ENCODE assay signal across 7 cellular contexts in the genomic region with DNA sequence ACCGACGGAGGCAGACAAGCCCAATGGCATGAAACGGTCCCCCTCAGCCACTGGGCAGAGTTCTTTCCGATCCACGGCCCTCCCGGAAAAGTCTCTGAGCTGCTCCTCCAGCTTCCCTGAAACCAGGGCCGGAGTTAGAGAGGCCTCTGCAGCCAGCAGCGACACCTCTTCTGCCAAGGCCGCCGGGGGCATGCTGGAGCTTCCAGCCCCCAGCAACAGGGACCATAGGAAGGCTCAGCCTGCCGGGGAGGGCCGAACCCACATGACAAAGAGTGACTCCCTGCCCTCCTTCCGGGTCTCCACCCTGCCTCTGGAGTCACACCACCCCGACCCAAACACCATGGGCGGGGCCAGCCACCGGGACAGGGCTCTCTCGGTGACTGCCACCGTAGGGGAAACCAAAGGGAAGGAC. TPM values are rescaled to one million over a fixed set of nuclear protein-coding genes. Genes with fewer than 3 reads are reported as not detected.
DNase-seq lines count a peak whose midpoint lies in the region; ATAC-seq and TF ChIP-seq lines count a peak whose summit lies in the region.

No MANE protein-coding gene starts in this region.

- H3K27ac ChIP-seq in KMS-11 (no peak overlapping the region), spleen (peak overlapping the region; percentile 86 to 94 (median 90))

- TF ChIP-seq CTCF in KMS-11 (conservative IDR thresholded peaks at IDR 0.05; ENCODE audit: low read depth, low read length) (no peak; the same call in 1 of the 2 replicates), spleen (IDR thresholded peaks at IDR 0.05 in 8 of 11, conservative IDR thresholded peaks at IDR 0.05 in 3 of 11) (peak in 3 of 11 experiments; percentile 3 to 28 (median 26))

- peaks cover 57% of the 10 kb centered on the region for H3K4me1 Mint-ChIP-seq in activated T-cell treated with anti-CD3 and anti-CD28 coated beads, Interleukin-2, amount 50 U/mL, for 24 hours (ENCODE audit: low read depth)

- peak; percentile 42 for ATAC-seq in GM21390 (IDR thresholded peaks at IDR 0.05; ENCODE audit: unreplicated experiment)

- intact Hi-C loops in cardiac septum (cut with DNase I) (loop anchor here (2.0 kb wide), 1 partner anchor 42 kb away; no protein-coding TSS in a partner anchor), spleen (cut with DNase I; ENCODE audit: low total_unique reads) (loop anchor here (5.0 kb wide), 1 partner anchor 41 kb away; no protein-coding TSS in a partner anchor)

- H3K27me3 Mint-ChIP-seq in activated T-cell treated with anti-CD3 and anti-CD28 coated beads, Interleukin-2, amount 50 U/mL, for 24 hours, result no peaks in the 10 kb centered on the region

- H3K79me2 ChIP-seq in KMS-11 (ENCODE audit: insufficient read depth, low read depth), result no peaks in the 10 kb centered on the region

- no peak overlapping the region for H3K4me2 ChIP-seq in KMS-11

- WGBS in spleen, 5 donors, result 23 to 54% (median 27%) methylated on average over 6 to 18 of the region's 18 CpGs

- peaks cover 43% of the 10 kb centered on the region for H3K36me3 Mint-ChIP-seq in activated T-cell treated with anti-CD3 and anti-CD28 coated beads, Interleukin-2, amount 50 U/mL, for 24 hours (ENCODE audit: low read depth)

- no peaks in the 10 kb centered on the region for H3K9me3 Mint-ChIP-seq in activated T-cell treated with anti-CD3 and anti-CD28 coated beads, Interleukin-2, amount 50 U/mL, for 24 hours

- no peaks in the 10 kb centered on the region for H4K20me1 ChIP-seq in KMS-11 (ENCODE audit: insufficient read depth)

- no peak overlapping the region for H3K4me3 ChIP-seq in KMS-11 (IDR thresholded peaks at IDR 0.05; ENCODE audit: insufficient read depth, low read depth, low read length)
- H3K4me3 ChIP-seq in spleen, result peak overlapping the region in 7 of 8 donors; percentile 18 to 67 (median 34)

- H3K4me3 Mint-ChIP-seq in activated T-cell treated with anti-CD3 and anti-CD28 coated beads, Interleukin-2, amount 50 U/mL, for 24 hours, result peak overlapping the region; percentile 76

- peak; percentile 78 for DNase-seq in activated T-cell treated with anti-CD3 and anti-CD28 coated beads, Interleukin-2, amount 50 U/mL, for 24 hours
- DNase-seq in cardiac septum (ENCODE audit: low spot score) (peak; percentile 89), spleen (peak; percentile 92), HPDE6-E6E7 (ENCODE audit: extremely low spot score) (no peak), DMS79 treated with DMSO at 0.1 percent for 48 hours (lab: John Stamatoyannopoulos, UW) (no peak)

- H3K36me3 ChIP-seq in KMS-11 (ENCODE audit: insufficient read depth), result no peaks in the 10 kb centered on the region
- H3K36me3 ChIP-seq in spleen, result peaks cover 0 to 51% (median 22%) of the 10 kb centered on the region in 6 donors

- H3K27ac Mint-ChIP-seq in activated T-cell treated with anti-CD3 and anti-CD28 coated beads, Interleukin-2, amount 50 U/mL, for 24 hours, result peak overlapping the region; percentile 98

- H3K9me3 ChIP-seq in spleen, result no peaks in the 10 kb centered on the region

- no peak overlapping the region for H3K9ac ChIP-seq in KMS-11

- H2AFZ ChIP-seq in KMS-11 (ENCODE audit: low read depth), result peak overlapping the region; percentile 36; the same call in 1 of the 2 replicates

- H3K27me3 ChIP-seq in KMS-11 (ENCODE audit: insufficient read depth, low read depth) (no peaks in the 10 kb centered on the region), spleen (replicated peaks in 1 of 7) (no peaks in the 10 kb centered on the region)

- no peak for TF ChIP-seq POLR2A in spleen (IDR thresholded peaks at IDR 0.05)

- H3K4me1 ChIP-seq in KMS-11 (ENCODE audit: low read depth, poor library complexity, severe bottlenecking), result no peaks in the 10 kb centered on the region
- H3K4me1 ChIP-seq in spleen, result peaks cover 0 to 75% (median 23%) of the 10 kb centered on the region in 6 donors

RNA-seq across cellular contexts. Expression of a gene that starts 30.1 kb away (rescaled TPM):
- total RNA-seq in cardiac septum, result 0.48 TPM
- 10 to 100 TPM; 20.6 to 39.2 (median 27.4) TPM for total RNA-seq in spleen
- polyA plus RNA-seq in spleen, result 10 to 100 TPM; 11.6 to 17.9 (median 14.6) TPM

Comparison
In these comparisons a context has a peak if more than half of its experiments do, and no peak if none do; other contexts are left out.
1. DNase-seq: peak in activated T-cell treated with anti-CD3 and anti-CD28 coated beads, Interleukin-2, amount 50 U/mL, for 24 hours (single experiment), cardiac septum (single experiment) and spleen (single experiment); none in HPDE6-E6E7 (single experiment) and DMS79 treated with DMSO at 0.1 percent for 48 hours (single experiment).
2. RNA of a gene that starts 30.1 kb away (total RNA-seq): 20.6 to 39.2 TPM in spleen; 0.48 TPM in cardiac septum (single experiment); every median in the first group is over 10 times any median in the second.